ENCODE assay signal across 8 cellular contexts in the genomic region with DNA sequence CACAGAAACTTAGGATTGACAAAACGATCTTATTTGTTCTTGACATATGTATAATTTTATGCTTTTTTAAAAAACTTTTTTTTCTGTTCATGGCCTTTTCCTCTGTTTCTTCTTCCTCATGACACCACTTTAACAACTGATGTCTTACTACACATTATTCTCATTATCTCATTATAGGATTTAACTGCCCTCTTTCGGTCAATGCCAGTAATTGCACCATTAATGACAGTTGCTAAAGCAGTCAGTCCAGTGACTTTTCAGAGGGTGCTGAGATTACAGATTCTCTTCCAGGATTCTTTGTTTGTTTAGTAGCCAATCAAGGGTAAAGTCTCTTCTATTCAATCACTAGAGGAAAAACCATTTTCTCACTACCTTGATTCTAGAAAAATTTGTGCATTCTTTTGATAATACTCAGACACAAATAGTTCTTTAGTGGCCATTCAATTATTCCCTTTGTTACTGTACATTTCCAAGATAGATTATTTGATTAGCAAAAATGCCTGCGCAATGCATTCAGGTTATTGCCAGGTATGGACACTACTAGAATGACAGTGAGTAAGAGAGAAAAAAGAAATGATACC. TPM values are rescaled to one million over a fixed set of nuclear protein-coding genes. Genes with fewer than 3 reads are reported as not detected.
A peak's percentile ranks its signal among the peaks of the same experiment; 100 is the strongest.
DNase-seq lines count a peak whose midpoint lies in the region; ATAC-seq and TF ChIP-seq lines count a peak whose summit lies in the region.

No MANE protein-coding gene starts in this region.

- H3K27me3 Mint-ChIP-seq in naive thymus-derived CD8-positive, alpha-beta T cell, result no peaks in the 10 kb centered on the region

- ATAC-seq in Right ventricle myocardium superior (ENCODE audit: poor library complexity), result peak; percentile 86
- peak; percentile 78 to 84 for ATAC-seq in naive thymus-derived CD8-positive, alpha-beta T cell
- ATAC-seq in GM21786 (IDR thresholded peaks at IDR 0.05; ENCODE audit: unreplicated experiment), result no peak

- H3K27ac Mint-ChIP-seq in naive thymus-derived CD8-positive, alpha-beta T cell, result peak overlapping the region; percentile 4 to 88 (median 40)

- intact Hi-C loops in Right ventricle myocardium superior (cut with DNase I), result loop anchor here (5.0 kb wide), 1 partner anchor 87 kb away; no protein-coding TSS in a partner anchor
- intact Hi-C loops in cardiac septum (cut with DNase I), result loop anchor here (2.0 kb wide), 1 partner anchor 89 kb away; no protein-coding TSS in a partner anchor

- DNase-seq in Right ventricle myocardium superior (no peak), cardiac septum (ENCODE audit: low spot score) (no peak), SK-MEL-5 (ENCODE audit: low read depth, low spot score) (peak; percentile 85), erythroblast (lab: John Stamatoyannopoulos, UW) (peak; percentile 52 to 57), COLO668 (lab: John Stamatoyannopoulos, UW; ENCODE audit: unreplicated experiment) (no peak)
- DNase-seq in naive thymus-derived CD8-positive, alpha-beta T cell, result peak in 5 of 10 donors; percentile 24 to 72 (median 66)

- POLR2A ChIA-PET in naive thymus-derived CD8-positive, alpha-beta T cell (lab: Charles Lee), result interaction anchor here (4.0 kb wide), 1 partner anchor 88 kb away, joined by 51 read pairs; the partner anchor contains the start of gene M6PR

- in situ Hi-C loops in SK-MEL-5 (cut with HindIII; ENCODE audit: low pct_unique_long_range_greater_than_20kb, low sequenced_read_pairs), result no loop called here

- peak overlapping the region in 5 of 10 donors; percentile 6 to 16 (median 11) for H3K4me3 Mint-ChIP-seq in naive thymus-derived CD8-positive, alpha-beta T cell

- peak; percentile 85 for TF ChIP-seq CTCF in LNCAP (IDR thresholded peaks at IDR 0.05)

- TF ChIP-seq POLR2A in erythroblast (IDR thresholded peaks at IDR 0.05; ENCODE audit: low read length), result no peak

- H3K9me3 Mint-ChIP-seq in naive thymus-derived CD8-positive, alpha-beta T cell, result peaks cover 0 to 2% (median 0%) of the 10 kb centered on the region in 9 donors

- peaks cover 15 to 48% (median 40%) of the 10 kb centered on the region in 4 donors for H3K4me1 Mint-ChIP-seq in naive thymus-derived CD8-positive, alpha-beta T cell

- H3K36me3 Mint-ChIP-seq in naive thymus-derived CD8-positive, alpha-beta T cell, result peaks cover 0 to 8% (median 0%) of the 10 kb centered on the region in 3 donors

RNA-seq across cellular contexts. Expression of gene KLRG1, which starts 50.1 kb away (rescaled TPM):
- 4.8 TPM for total RNA-seq in Right ventricle myocardium superior
- 3.1 TPM for total RNA-seq in cardiac septum
- 5.1 and 5.8 TPM in 2 replicates for total RNA-seq in SK-MEL-5 (2014; rRNA removed; shearing (Covaris generic))
- 5.3 and 8.4 TPM in 2 replicates for polyA plus RNA-seq in SK-MEL-5 (2015; cell fraction: cytosol; rRNA removed)
- 4.3 and 5.0 TPM in 2 replicates for polyA plus RNA-seq in SK-MEL-5 (2015; cell fraction: nucleus; rRNA removed)
- 1 to 10 TPM; 4.1 to 5.0 TPM for total RNA-seq in naive thymus-derived CD8-positive, alpha-beta T cell
- 100 to 1,000 TPM in 1 of 3 donors, 10 to 100 TPM in 2; 13.8 to 237 (median 14.7) TPM for polyA plus RNA-seq in naive thymus-derived CD8-positive, alpha-beta T cell

Comparison
In these comparisons a context has a peak if more than half of its experiments do, and no peak if none do; other contexts are left out.
1. DNase-seq: peak in SK-MEL-5 (single experiment) and erythroblast (2 of 2); none in Right ventricle myocardium superior (single experiment), cardiac septum (single experiment) and COLO668 (single experiment).